In the genomic region with DNA sequence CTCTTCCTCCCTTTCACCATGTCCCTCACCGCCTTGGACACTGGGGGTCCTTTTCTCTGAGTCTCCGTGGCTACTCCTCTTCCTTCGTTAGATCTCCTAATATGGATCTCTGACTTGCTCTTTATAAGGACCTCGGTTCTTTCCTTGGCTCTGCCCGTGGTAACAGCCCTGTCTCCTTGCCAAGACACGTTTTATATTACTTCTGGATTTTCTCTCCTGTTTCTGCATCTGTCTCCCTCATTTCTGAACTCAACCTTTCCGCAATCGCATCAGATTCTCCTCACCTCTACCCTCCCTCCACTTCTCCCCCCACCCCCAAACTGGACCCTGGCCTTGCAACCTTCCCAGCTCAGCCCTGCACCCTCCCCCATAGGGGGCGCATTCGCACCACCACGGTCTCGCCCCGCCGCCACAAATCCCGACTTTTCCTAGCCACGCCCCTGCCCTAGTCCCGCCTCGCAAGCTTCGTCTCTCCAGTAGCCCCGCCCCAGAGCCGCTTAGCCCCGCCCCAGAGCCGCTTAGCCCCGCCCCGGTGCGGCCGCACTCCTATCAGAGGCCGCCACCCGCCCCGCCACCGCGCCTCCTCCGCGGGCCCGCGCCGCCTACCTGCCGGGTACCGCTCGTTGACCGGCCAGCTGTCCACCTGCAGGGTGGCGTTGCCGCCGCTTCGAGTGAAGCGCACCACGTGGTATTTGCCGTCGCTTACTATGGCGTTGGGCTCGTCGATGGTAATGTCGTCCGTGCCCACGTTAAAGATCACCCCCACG, we compare ENCODE assay signal across 1 cellular context.
TF ChIP-seq lines count a peak whose summit lies in the region.

No MANE protein-coding gene starts in this region.

TF ChIP-seq in K562, 482 proteins besides CTCF, POLR2A, EP300 and RAD21 (continued from another document and continues in another):
- TF ChIP-seq, protein P1, sequence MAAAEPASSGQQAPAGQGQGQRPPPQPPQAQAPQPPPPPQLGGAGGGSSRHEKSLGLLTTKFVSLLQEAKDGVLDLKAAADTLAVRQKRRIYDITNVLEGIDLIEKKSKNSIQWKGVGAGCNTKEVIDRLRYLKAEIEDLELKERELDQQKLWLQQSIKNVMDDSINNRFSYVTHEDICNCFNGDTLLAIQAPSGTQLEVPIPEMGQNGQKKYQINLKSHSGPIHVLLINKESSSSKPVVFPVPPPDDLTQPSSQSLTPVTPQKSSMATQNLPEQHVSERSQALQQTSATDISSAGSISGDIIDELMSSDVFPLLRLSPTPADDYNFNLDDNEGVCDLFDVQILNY (CRISPR knock-in tag; IDR thresholded peaks at IDR 0.05), result no peak
- no peak for TF ChIP-seq U2AF1 (optimal IDR thresholded peaks at IDR 0.05; ENCODE audit: low read depth, low read length)
- TF ChIP-seq LEF1 (IDR thresholded peaks at IDR 0.05), result no peak
- no peak for TF ChIP-seq HMG20B (CRISPR knock-in tag; IDR thresholded peaks at IDR 0.05)
- TF ChIP-seq, protein P2, sequence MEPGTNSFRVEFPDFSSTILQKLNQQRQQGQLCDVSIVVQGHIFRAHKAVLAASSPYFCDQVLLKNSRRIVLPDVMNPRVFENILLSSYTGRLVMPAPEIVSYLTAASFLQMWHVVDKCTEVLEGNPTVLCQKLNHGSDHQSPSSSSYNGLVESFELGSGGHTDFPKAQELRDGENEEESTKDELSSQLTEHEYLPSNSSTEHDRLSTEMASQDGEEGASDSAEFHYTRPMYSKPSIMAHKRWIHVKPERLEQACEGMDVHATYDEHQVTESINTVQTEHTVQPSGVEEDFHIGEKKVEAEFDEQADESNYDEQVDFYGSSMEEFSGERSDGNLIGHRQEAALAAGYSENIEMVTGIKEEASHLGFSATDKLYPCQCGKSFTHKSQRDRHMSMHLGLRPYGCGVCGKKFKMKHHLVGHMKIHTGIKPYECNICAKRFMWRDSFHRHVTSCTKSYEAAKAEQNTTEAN (CRISPR knock-in tag; IDR thresholded peaks at IDR 0.05), result no peak
- no peak for TF ChIP-seq JUND (IDR thresholded peaks at IDR 0.05; ENCODE audit: borderline replicate concordance, low read depth, low read length)
- no peak; the same call in 2 of the 3 replicates for TF ChIP-seq JUND (tag; IDR thresholded peaks at IDR 0.05; ENCODE audit: borderline replicate concordance, low read depth, low read length)
- no peak for TF ChIP-seq ZZZ3 (IDR thresholded peaks at IDR 0.05)
- TF ChIP-seq CXXC5 (CRISPR knock-in tag; IDR thresholded peaks at IDR 0.05), result peak; percentile 55
- no peak for TF ChIP-seq PML (IDR thresholded peaks at IDR 0.05; ENCODE audit: low read length)
- TF ChIP-seq, protein P3, sequence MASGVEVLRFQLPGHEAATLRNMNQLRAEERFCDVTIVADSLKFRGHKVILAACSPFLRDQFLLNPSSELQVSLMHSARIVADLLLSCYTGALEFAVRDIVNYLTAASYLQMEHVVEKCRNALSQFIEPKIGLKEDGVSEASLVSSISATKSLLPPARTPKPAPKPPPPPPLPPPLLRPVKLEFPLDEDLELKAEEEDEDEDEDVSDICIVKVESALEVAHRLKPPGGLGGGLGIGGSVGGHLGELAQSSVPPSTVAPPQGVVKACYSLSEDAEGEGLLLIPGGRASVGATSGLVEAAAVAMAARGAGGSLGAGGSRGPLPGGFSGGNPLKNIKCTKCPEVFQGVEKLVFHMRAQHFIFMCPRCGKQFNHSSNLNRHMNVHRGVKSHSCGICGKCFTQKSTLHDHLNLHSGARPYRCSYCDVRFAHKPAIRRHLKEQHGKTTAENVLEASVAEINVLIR (CRISPR knock-in tag; IDR thresholded peaks at IDR 0.05), result no peak
- TF ChIP-seq, protein P4, sequence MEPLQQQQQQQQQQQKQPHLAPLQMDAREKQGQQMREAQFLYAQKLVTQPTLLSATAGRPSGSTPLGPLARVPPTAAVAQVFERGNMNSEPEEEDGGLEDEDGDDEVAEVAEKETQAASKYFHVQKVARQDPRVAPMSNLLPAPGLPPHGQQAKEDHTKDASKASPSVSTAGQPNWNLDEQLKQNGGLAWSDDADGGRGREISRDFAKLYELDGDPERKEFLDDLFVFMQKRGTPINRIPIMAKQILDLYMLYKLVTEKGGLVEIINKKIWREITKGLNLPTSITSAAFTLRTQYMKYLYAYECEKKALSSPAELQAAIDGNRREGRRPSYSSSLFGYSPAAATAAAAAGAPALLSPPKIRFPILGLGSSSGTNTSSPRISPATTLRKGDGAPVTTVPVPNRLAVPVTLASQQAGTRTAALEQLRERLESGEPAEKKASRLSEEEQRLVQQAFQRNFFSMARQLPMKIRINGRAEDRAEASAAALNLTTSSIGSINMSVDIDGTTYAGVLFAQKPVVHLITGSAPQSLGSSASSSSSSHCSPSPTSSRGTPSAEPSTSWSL (CRISPR knock-in tag; IDR thresholded peaks at IDR 0.05; ENCODE audit: borderline replicate concordance), result no peak
- no peak for TF ChIP-seq ARHGAP35 (IDR thresholded peaks at IDR 0.05; ENCODE audit: partially characterized antibody)
- TF ChIP-seq PTBP1 (IDR thresholded peaks at IDR 0.05; ENCODE audit: low read depth, low read length), result no peak
- no peak for TF ChIP-seq ETS2 (tag; IDR thresholded peaks at IDR 0.05; ENCODE audit: borderline replicate concordance, poor library complexity, severe bottlenecking)
- TF ChIP-seq ZNF239 (CRISPR knock-in tag; IDR thresholded peaks at IDR 0.05), result no peak
- TF ChIP-seq, protein P5, sequence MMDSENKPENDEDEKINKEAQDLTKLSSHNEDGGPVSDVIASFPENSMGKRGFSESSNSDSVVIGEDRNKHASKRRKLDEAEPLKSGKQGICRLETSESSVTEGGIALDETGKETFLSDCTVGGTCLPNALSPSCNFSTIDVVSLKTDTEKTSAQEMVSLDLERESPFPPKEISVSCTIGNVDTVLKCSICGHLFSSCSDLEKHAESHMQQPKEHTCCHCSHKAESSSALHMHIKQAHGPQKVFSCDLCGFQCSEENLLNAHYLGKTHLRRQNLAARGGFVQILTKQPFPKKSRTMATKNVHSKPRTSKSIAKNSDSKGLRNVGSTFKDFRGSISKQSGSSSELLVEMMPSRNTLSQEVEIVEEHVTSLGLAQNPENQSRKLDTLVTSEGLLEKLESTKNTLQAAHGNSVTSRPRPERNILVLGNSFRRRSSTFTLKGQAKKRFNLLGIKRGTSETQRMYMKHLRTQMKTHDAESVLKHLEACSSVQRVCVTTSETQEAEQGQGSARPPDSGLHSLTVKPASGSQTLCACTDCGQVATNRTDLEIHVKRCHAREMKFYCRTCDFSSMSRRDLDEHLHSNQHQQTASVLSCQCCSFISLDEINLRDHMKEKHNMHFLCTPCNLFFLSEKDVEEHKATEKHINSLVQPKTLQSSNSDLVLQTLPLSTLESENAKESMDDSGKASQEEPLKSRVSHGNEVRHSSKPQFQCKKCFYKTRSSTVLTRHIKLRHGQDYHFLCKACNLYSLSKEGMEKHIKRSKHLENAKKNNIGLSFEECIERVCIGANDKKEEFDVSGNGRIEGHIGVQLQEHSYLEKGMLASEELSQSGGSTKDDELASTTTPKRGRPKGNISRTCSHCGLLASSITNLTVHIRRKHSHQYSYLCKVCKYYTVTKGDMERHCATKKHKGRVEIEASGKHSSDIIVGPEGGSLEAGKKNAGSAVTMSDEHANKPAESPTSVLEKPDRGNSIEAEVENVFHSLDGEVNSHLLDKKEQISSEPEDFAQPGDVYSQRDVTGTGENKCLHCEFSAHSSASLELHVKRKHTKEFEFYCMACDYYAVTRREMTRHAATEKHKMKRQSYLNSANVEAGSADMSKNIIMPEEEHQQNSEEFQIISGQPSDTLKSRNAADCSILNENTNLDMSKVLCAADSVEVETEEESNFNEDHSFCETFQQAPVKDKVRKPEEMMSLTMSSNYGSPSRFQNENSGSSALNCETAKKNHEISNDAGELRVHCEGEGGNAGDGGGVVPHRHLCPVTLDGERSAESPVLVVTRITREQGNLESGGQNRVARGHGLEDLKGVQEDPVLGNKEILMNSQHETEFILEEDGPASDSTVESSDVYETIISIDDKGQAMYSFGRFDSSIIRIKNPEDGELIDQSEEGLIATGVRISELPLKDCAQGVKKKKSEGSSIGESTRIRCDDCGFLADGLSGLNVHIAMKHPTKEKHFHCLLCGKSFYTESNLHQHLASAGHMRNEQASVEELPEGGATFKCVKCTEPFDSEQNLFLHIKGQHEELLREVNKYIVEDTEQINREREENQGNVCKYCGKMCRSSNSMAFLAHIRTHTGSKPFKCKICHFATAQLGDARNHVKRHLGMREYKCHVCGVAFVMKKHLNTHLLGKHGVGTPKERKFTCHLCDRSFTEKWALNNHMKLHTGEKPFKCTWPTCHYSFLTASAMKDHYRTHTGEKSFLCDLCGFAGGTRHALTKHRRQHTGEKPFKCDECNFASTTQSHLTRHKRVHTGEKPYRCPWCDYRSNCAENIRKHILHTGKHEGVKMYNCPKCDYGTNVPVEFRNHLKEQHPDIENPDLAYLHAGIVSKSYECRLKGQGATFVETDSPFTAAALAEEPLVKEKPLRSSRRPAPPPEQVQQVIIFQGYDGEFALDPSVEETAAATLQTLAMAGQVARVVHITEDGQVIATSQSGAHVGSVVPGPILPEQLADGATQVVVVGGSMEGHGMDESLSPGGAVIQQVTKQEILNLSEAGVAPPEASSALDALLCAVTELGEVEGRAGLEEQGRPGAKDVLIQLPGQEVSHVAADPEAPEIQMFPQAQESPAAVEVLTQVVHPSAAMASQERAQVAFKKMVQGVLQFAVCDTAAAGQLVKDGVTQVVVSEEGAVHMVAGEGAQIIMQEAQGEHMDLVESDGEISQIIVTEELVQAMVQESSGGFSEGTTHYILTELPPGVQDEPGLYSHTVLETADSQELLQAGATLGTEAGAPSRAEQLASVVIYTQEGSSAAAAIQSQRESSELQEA (IDR thresholded peaks at IDR 0.05; ENCODE audit: low read depth), result no peak
- TF ChIP-seq, protein P6, sequence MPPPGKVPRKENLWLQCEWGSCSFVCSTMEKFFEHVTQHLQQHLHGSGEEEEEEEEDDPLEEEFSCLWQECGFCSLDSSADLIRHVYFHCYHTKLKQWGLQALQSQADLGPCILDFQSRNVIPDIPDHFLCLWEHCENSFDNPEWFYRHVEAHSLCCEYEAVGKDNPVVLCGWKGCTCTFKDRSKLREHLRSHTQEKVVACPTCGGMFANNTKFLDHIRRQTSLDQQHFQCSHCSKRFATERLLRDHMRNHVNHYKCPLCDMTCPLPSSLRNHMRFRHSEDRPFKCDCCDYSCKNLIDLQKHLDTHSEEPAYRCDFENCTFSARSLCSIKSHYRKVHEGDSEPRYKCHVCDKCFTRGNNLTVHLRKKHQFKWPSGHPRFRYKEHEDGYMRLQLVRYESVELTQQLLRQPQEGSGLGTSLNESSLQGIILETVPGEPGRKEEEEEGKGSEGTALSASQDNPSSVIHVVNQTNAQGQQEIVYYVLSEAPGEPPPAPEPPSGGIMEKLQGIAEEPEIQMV (tag; conservative IDR thresholded peaks at IDR 0.05; ENCODE audit: low read depth), result no peak
- TF ChIP-seq CTBP1 (IDR thresholded peaks at IDR 0.05; ENCODE audit: borderline replicate concordance), result peak; percentile 34; the same call in 1 of the 2 replicates
- no peak for TF ChIP-seq NCOA2 (IDR thresholded peaks at IDR 0.05; ENCODE audit: partially characterized antibody in 2 of 2)
- TF ChIP-seq, protein P7, sequence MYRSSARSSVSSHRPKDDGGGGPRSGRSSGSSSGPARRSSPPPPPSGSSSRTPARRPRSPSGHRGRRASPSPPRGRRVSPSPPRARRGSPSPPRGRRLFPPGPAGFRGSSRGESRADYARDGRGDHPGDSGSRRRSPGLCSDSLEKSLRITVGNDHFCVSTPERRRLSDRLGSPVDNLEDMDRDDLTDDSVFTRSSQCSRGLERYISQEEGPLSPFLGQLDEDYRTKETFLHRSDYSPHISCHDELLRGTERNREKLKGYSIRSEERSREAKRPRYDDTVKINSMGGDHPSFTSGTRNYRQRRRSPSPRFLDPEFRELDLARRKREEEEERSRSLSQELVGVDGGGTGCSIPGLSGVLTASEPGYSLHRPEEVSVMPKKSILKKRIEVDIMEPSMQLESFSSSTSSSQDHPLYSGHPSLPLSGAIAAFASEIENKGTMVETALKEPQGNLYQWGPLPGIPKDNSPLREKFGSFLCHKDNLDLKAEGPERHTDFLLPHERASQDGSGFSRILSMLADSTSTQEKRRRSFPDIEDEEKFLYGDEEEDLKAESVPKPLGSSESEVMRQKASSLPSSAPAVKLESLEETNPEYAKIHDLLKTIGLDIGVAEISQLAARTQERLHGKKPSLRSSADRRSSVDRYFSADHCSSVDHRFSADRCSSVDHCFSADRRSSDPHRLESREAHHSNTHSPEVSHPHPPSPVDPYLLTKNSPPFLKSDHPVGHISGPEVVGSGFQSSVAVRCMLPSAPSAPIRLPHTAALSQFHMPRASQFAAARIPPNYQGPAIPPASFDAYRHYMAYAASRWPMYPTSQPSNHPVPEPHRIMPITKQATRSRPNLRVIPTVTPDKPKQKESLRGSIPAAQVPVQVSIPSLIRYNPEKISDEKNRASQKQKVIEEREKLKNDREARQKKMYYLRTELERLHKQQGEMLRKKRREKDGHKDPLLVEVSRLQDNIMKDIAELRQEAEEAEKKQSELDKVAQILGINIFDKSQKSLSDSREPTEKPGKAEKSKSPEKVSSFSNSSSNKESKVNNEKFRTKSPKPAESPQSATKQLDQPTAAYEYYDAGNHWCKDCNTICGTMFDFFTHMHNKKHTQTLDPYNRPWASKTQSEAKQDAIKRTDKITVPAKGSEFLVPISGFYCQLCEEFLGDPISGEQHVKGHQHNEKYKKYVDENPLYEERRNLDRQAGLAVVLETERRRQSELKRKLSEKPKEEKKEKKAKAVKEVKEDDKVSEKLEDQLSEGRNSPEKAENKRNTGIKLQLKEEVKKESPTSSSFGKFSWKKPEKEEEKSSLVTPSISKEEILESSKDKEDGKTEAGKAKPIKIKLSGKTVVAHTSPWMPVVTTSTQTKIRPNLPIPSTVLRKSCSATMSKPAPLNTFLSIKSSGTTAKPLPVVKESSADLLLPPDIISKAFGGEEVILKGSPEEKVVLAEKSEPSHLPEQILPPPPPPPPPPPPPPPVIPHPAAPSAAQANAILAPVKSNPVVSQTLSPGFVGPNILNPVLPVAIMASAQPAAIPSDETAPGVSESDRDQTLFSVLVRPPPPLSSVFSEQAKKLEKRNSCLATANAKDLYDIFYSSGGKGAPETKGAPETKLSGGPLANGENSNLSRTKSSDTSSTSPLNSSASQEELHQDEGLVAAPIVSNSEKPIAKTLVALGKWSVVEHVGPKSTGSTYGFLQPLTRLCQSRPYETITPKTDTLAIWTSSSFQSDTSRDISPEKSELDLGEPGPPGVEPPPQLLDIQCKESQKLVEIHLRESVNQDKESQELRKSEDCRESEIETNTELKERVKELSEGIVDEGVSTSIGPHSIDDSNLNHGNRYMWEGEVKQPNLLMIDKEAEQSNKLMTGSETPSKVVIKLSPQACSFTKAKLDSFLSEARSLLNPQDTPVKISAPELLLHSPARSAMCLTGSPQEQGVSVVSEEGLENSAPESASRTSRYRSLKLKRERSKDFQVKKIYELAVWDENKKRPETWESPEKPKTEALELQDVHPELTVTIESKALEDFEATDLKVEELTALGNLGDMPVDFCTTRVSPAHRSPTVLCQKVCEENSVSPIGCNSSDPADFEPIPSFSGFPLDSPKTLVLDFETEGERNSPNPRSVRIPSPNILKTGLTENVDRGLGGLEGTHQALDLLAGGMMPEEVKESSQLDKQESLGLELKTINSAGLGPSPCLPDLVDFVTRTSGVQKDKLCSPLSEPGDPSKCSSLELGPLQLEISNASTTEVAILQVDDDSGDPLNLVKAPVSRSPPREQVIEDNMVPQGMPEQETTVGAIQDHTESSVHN (IDR thresholded peaks at IDR 0.05; ENCODE audit: borderline replicate concordance in 1 of 2, low read depth in 1 of 2), result no peak
- TF ChIP-seq, protein P8, sequence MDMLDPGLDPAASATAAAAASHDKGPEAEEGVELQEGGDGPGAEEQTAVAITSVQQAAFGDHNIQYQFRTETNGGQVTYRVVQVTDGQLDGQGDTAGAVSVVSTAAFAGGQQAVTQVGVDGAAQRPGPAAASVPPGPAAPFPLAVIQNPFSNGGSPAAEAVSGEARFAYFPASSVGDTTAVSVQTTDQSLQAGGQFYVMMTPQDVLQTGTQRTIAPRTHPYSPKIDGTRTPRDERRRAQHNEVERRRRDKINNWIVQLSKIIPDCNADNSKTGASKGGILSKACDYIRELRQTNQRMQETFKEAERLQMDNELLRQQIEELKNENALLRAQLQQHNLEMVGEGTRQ (CRISPR knock-in tag; IDR thresholded peaks at IDR 0.05), result peak; percentile 44; the same call in 1 of the 2 replicates
- TF ChIP-seq ZNF224 (CRISPR knock-in tag; IDR thresholded peaks at IDR 0.05), result no peak
- peak; percentile 32; the same call in 1 of the 2 replicates for TF ChIP-seq RAD51 (IDR thresholded peaks at IDR 0.05; ENCODE audit: borderline replicate concordance, low read depth)
